In genomic region chr1:50976111-50976889, GRCh38 we compare ENCODE assay signal across 8 cellular contexts. TPM values are rescaled to one million over a fixed set of nuclear protein-coding genes. Genes with fewer than 3 reads are reported as not detected.
A peak's percentile ranks its signal among the peaks of the same experiment; 100 is the strongest.
DNase-seq lines count a peak whose midpoint lies in the region; ATAC-seq, FAIRE-seq and TF ChIP-seq lines count a peak whose summit lies in the region.

No MANE protein-coding gene starts in this region.

- POLR2A ChIA-PET in AG04449 (lab: Yijun Ruan, JAX), result no interaction called here

- DNase-seq in AG04449 (ENCODE audit: low read depth, low spot score) (no peak), NCI-H146 treated with DMSO at 0.1 percent for 48 hours (lab: John Stamatoyannopoulos, UW; ENCODE audit: unreplicated experiment) (peak; percentile 46), kidney (no peak), thyroid gland (no peak)

- H3K9me3 ChIP-seq in kidney (ENCODE audit: control insufficient read depth in 1 of 2, low read length in 2 of 2) (no peaks in the 10 kb centered on the region), thyroid gland (no peaks in the 10 kb centered on the region)

- 66 to 68% methylated on average over 19 of the region's 19 CpGs for WGBS in thyroid gland, 2 donors

- peaks cover 22% of the 10 kb centered on the region for H3K4me1 Mint-ChIP-seq in activated naive CD4-positive, alpha-beta T cell treated with anti-CD3 and anti-CD28 coated beads, Interleukin-2, amount 50 U/mL, for 24 hours

- H3K27me3 Mint-ChIP-seq in activated naive CD4-positive, alpha-beta T cell treated with anti-CD3 and anti-CD28 coated beads, Interleukin-2, amount 50 U/mL, for 24 hours, result peaks cover 36% of the 10 kb centered on the region

- H3K4me1 ChIP-seq in kidney (ENCODE audit: control insufficient read depth in 1 of 2, insufficient read depth in 1 of 2, low read depth in 1 of 2, low read length in 2 of 2), result peaks cover 3 to 7% of the 10 kb centered on the region in 2 donors
- no peaks in the 10 kb centered on the region for H3K4me1 ChIP-seq in thyroid gland

- no peak for TF ChIP-seq POLR2A in thyroid gland (IDR thresholded peaks at IDR 0.05)

- H3K27ac Mint-ChIP-seq in activated naive CD4-positive, alpha-beta T cell treated with anti-CD3 and anti-CD28 coated beads, Interleukin-2, amount 50 U/mL, for 24 hours, result no peak overlapping the region

- peak overlapping the region; percentile 71 for H3K9ac ChIP-seq in kidney (ENCODE audit: low read length in 2 of 2)

- TF ChIP-seq CTCF in AG04449 (IDR thresholded peaks at IDR 0.05; ENCODE audit: insufficient read depth, low read length, missing control alignments), result no peak
- no peak for TF ChIP-seq CTCF in kidney (IDR thresholded peaks at IDR 0.05; ENCODE audit: borderline replicate concordance, extremely low read depth, insufficient read depth)
- TF ChIP-seq CTCF in thyroid gland (IDR thresholded peaks at IDR 0.05), result no peak

- H3K36me3 Mint-ChIP-seq in activated naive CD4-positive, alpha-beta T cell treated with anti-CD3 and anti-CD28 coated beads, Interleukin-2, amount 50 U/mL, for 24 hours, result no peaks in the 10 kb centered on the region

- no peaks in the 10 kb centered on the region for H3K27me3 ChIP-seq in thyroid gland

- peak overlapping the region in 1 of 2 donors; percentile 92 for H3K27ac ChIP-seq in kidney (ENCODE audit: low read depth in 2 of 2, low read length in 2 of 2)
- H3K27ac ChIP-seq in thyroid gland, result peak overlapping the region in 2 of 3 donors; percentile 90 to 95

- peak overlapping the region; percentile 86 for H3K4me3 Mint-ChIP-seq in activated naive CD4-positive, alpha-beta T cell treated with anti-CD3 and anti-CD28 coated beads, Interleukin-2, amount 50 U/mL, for 24 hours

- CTCF ChIA-PET in AG04449 (lab: Yijun Ruan, JAX), result interaction anchor here (1.9 to 2.4 kb wide), 2 partner anchors 8 to 16 kb away, joined by 8 to 10 read pairs; partner anchors contain the start of gene FAF1

- no peaks in the 10 kb centered on the region for H3K9me3 Mint-ChIP-seq in activated naive CD4-positive, alpha-beta T cell treated with anti-CD3 and anti-CD28 coated beads, Interleukin-2, amount 50 U/mL, for 24 hours

- H3K4me3 ChIP-seq in AG04449 (ENCODE audit: low read depth, low read length) (peak overlapping the region; percentile 75), kidney (ENCODE audit: low read length in 2 of 2) (peak overlapping the region; percentile 77 to 81), thyroid gland (replicated peaks in 1 of 3) (peak overlapping the region in 1 of 3 donors; percentile 84)

- ATAC-seq in GM19397 (IDR thresholded peaks at IDR 0.05; ENCODE audit: unreplicated experiment), result peak; percentile 1
- ATAC-seq in GM19463 (IDR thresholded peaks at IDR 0.05; ENCODE audit: unreplicated experiment), result no peak
- no peak for ATAC-seq in HG03280 (IDR thresholded peaks at IDR 0.05; ENCODE audit: unreplicated experiment)

- FAIRE-seq in kidney (lab: Jason Lieb, UNC), result no peak

- intact Hi-C loops in kidney (cut with DNase I) (no loop called here), thyroid gland (cut with DNase I) (no loop called here)

- H3K36me3 ChIP-seq in kidney (ENCODE audit: control insufficient read depth in 1 of 2, insufficient read depth in 2 of 2, low read length in 2 of 2), result no peaks in the 10 kb centered on the region
- H3K36me3 ChIP-seq in thyroid gland, result no peaks in the 10 kb centered on the region

RNA-seq across cellular contexts. Expression of gene CDKN2C, which starts 6.3 kb away (rescaled TPM):
- 12.5 TPM for total RNA-seq in kidney
- 16.6 TPM for polyA plus RNA-seq in kidney (ENCODE audit: insufficient read depth, low read depth, low replicate concordance)
- 10 to 100 TPM; 10.3 to 21.6 (median 11.6) TPM for total RNA-seq in thyroid gland

RNA-seq across cellular contexts. Expression of gene FAF1, which starts 16.2 kb away (rescaled TPM):
- total RNA-seq in kidney (72.8 TPM), thyroid gland (10 to 100 TPM; 47.1 to 87.0 (median 79.4) TPM)
- 50.1 TPM for polyA plus RNA-seq in kidney (ENCODE audit: insufficient read depth, low read depth, low replicate concordance)
